In the genomic region with DNA sequence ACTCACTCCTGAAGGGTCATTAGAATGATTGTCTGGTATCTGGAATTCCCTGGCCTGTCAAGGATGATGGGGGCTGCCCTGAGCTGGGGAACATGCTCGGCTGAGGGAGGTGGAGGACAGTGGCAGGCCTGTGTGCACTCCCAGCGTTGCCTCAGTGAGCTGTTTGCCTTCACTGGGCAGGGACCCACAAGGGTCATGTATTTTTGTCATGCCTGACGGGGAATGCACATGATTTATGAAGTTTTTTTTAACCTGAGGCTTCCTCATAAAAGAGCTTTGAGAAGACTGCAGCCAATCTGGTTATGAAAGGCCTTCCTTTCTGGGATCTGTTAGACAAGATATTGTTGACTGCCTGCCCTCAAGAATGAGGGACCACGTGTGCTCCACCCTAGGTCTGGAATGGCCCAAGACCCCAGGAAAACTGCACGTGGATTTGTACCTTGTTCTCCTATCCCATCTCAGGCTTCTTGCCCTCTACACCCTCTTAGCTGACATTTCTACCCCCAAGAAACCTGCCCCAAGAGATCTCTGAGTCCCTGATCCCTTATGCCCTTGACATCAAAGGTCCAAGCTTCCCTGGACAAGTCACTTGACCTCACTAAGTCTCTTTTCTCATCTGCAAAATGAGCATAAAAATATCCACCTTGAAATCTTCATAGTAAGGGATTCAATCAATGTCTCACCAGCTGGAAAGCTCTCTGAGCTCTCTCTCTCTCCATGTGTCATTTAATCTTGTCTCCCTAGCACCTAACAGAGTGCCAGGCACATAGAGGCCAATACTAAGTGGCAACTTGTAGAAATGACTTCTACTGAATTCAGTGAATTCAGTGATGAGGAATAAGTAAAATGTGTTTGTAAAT, we compare ENCODE assay signal across 3 cellular contexts.
TF ChIP-seq lines count a peak whose summit lies in the region.

No MANE protein-coding gene starts in this region.

TF ChIP-seq in HepG2, 621 proteins besides CTCF, POLR2A, EP300 and RAD21:
- TF ChIP-seq, protein P1, sequence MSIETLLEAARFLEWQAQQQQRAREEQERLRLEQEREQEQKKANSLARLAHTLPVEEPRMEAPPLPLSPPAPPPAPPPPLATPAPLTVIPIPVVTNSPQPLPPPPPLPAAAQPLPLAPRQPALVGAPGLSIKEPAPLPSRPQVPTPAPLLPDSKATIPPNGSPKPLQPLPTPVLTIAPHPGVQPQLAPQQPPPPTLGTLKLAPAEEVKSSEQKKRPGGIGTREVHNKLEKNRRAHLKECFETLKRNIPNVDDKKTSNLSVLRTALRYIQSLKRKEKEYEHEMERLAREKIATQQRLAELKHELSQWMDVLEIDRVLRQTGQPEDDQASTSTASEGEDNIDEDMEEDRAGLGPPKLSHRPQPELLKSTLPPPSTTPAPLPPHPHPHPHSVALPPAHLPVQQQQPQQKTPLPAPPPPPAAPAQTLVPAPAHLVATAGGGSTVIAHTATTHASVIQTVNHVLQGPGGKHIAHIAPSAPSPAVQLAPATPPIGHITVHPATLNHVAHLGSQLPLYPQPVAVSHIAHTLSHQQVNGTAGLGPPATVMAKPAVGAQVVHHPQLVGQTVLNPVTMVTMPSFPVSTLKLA (IDR thresholded peaks at IDR 0.05) = peak; percentile 75
- TF ChIP-seq BORCS8-MEF2B (CRISPR knock-in tag; IDR thresholded peaks at IDR 0.05) = no peak
- TF ChIP-seq SP4 (CRISPR knock-in tag; IDR thresholded peaks at IDR 0.05) = no peak
- TF ChIP-seq SRF (IDR thresholded peaks at IDR 0.05; ENCODE audit: low read depth, low read length) = no peak
- no peak for TF ChIP-seq ZMYM2 (CRISPR knock-in tag; IDR thresholded peaks at IDR 0.05)
- TF ChIP-seq SAP130 (CRISPR knock-in tag; IDR thresholded peaks at IDR 0.05; ENCODE audit: low read depth) = no peak
- no peak for TF ChIP-seq ZNF614 (CRISPR knock-in tag; IDR thresholded peaks at IDR 0.05; ENCODE audit: borderline replicate concordance)
- TF ChIP-seq LRRFIP1 (CRISPR knock-in tag; conservative IDR thresholded peaks at IDR 0.05) = no peak

TF ChIP-seq in K562, 482 proteins besides CTCF, POLR2A, EP300 and RAD21:
- TF ChIP-seq PBX2 (CRISPR knock-in tag; IDR thresholded peaks at IDR 0.05; ENCODE audit: low read depth) (no peak), PBX2 (tag; conservative IDR thresholded peaks at IDR 0.05; ENCODE audit: low read depth) (peak; percentile 79), PKNOX1 (IDR thresholded peaks at IDR 0.05) (peak; percentile 83), ZBTB9 (CRISPR knock-in tag; IDR thresholded peaks at IDR 0.05) (no peak), ZNF431 (CRISPR knock-in tag; IDR thresholded peaks at IDR 0.05) (no peak), MITF (IDR thresholded peaks at IDR 0.05) (no peak), HSF4 (CRISPR knock-in tag; IDR thresholded peaks at IDR 0.05; ENCODE audit: borderline replicate concordance) (no peak), MEIS2 (IDR thresholded peaks at IDR 0.05; ENCODE audit: partially characterized antibody) (peak; percentile 80), HNRNPH1 (optimal IDR thresholded peaks at IDR 0.05; ENCODE audit: low read depth, low read length) (no peak)

TF ChIP-seq in GM23338, 12 proteins besides CTCF, POLR2A, EP300 and RAD21:
- TF ChIP-seq REST (IDR thresholded peaks at IDR 0.05; ENCODE audit: unreplicated experiment) (no peak), ZNF114 (CRISPR knock-in tag; IDR thresholded peaks at IDR 0.05) (no peak), CREB1 (CRISPR knock-in tag; IDR thresholded peaks at IDR 0.05; ENCODE audit: low read depth) (no peak), ZNF462 (CRISPR knock-in tag; IDR thresholded peaks at IDR 0.05) (no peak), STAT1 (IDR thresholded peaks at IDR 0.05; ENCODE audit: unreplicated experiment) (no peak), JUNB (IDR thresholded peaks at IDR 0.05; ENCODE audit: unreplicated experiment) (no peak), EZH2phosphoT487 (IDR thresholded peaks at IDR 0.05; ENCODE audit: unreplicated experiment) (no peak), POLR2AphosphoS5 (IDR thresholded peaks at IDR 0.05; ENCODE audit: low read depth) (no peak), ZNF331 (CRISPR knock-in tag; IDR thresholded peaks at IDR 0.05; ENCODE audit: low read depth) (no peak), NANOG (IDR thresholded peaks at IDR 0.05; ENCODE audit: borderline replicate concordance) (no peak)
- TF ChIP-seq, protein P2, sequence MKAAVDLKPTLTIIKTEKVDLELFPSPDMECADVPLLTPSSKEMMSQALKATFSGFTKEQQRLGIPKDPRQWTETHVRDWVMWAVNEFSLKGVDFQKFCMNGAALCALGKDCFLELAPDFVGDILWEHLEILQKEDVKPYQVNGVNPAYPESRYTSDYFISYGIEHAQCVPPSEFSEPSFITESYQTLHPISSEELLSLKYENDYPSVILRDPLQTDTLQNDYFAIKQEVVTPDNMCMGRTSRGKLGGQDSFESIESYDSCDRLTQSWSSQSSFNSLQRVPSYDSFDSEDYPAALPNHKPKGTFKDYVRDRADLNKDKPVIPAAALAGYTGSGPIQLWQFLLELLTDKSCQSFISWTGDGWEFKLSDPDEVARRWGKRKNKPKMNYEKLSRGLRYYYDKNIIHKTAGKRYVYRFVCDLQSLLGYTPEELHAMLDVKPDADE (IDR thresholded peaks at IDR 0.05) = no peak
TF ChIP-seq in GM23338: peak in this region for 0.
